Comparison of ENCODE assay signal across 8 cellular contexts in the genomic region with DNA sequence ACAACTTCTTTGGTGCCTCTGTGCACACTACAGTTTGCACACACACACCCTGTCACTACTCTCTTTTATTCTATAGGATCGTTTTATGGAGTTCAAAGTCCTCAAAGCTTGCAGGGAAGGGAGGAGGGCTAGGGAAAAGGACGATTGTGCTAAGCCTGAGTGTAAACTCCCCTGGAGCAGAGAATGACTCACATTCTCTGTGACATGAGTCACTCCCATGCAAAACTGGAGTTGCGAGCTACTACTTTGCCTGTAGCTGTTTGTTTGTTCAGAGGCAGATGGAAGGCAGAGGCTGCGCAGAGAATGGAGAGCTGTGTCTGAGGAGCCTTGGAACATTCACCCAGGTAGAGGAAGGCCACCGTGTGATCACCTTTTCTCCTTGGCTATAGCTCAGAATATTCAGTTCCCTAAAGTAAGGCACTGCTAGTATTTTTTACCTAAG.
DNase-seq lines count a peak whose midpoint lies in the region; ATAC-seq, FAIRE-seq and TF ChIP-seq lines count a peak whose summit lies in the region.

No MANE protein-coding gene starts in this region.

- TF ChIP-seq EP300 in transverse colon (IDR thresholded peaks at IDR 0.05; ENCODE audit: low read depth) = no peak

- ATAC-seq in GM18907 (IDR thresholded peaks at IDR 0.05; ENCODE audit: unreplicated experiment) = peak; percentile 97
- peak; percentile 93 for ATAC-seq in HG03060 (IDR thresholded peaks at IDR 0.05; ENCODE audit: low read depth, unreplicated experiment)
- peak; percentile 94 for ATAC-seq in left colon

- in situ Hi-C loops in transverse colon (cut with MboI; ENCODE audit: low pct_ligation_motif_present in 1 of 4, low pct_unique_long_range_greater_than_20kb in 1 of 4, low sequenced_read_pairs in 3 of 4) = no loop called here

- intact Hi-C loops in left colon (cut with DNase I, micrococcal nuclease) = no loop called here
- intact Hi-C loops in transverse colon (cut with DNase I; ENCODE audit: low total_unique reads) = no loop called here

- no peak for FAIRE-seq in bronchial epithelial cell (lab: Jason Lieb, UNC)

- H3K27me3 ChIP-seq in bronchial epithelial cell (ENCODE audit: control insufficient read depth, insufficient read depth, low read length) = no peaks in the 10 kb centered on the region
- H3K27me3 ChIP-seq in transverse colon = no peaks in the 10 kb centered on the region

- DNase-seq in Ammon's horn (ENCODE audit: low spot score) (peak; percentile 75), NCI-H345 treated with DMSO at 0.1 percent for 48 hours (lab: John Stamatoyannopoulos, UW; ENCODE audit: unreplicated experiment) (peak; percentile 28), bronchial epithelial cell (ENCODE audit: low read depth) (peak; percentile 95), left colon (peak; percentile 81 to 84), transverse colon (peak; percentile 88), cortex of kidney (lab: John Stamatoyannopoulos, UW) (no peak)

- TF ChIP-seq POLR2A in transverse colon (IDR thresholded peaks at IDR 0.05) = peak; percentile 92

- H3K27ac ChIP-seq in transverse colon = peak overlapping the region; percentile 82 to 86 (median 84)

- TF ChIP-seq CTCF in bronchial epithelial cell (IDR thresholded peaks at IDR 0.05; ENCODE audit: insufficient read depth, low read length, severe bottlenecking) (no peak), transverse colon (IDR thresholded peaks at IDR 0.05) (no peak)

- H3K9me3 ChIP-seq in transverse colon = no peaks in the 10 kb centered on the region

- H3K4me1 ChIP-seq in transverse colon = peaks cover 13 to 34% (median 16%) of the 10 kb centered on the region in 4 donors

- H3K4me3 ChIP-seq in bronchial epithelial cell (ENCODE audit: low read depth, low read length) (no peak overlapping the region), transverse colon (peak overlapping the region in 3 of 4 donors; percentile 16 to 40 (median 26))

- 0 to 11% methylated on average over 1 to 5 of the region's 5 CpGs for WGBS in transverse colon (ENCODE audit: low coverage in 1 of 2), 2 donors

- H3K36me3 ChIP-seq in bronchial epithelial cell (ENCODE audit: control insufficient read depth, insufficient read depth, low read length) (no peaks in the 10 kb centered on the region), transverse colon (no peaks in the 10 kb centered on the region)
